ENCODE assay signal across 8 cellular contexts in the genomic region with DNA sequence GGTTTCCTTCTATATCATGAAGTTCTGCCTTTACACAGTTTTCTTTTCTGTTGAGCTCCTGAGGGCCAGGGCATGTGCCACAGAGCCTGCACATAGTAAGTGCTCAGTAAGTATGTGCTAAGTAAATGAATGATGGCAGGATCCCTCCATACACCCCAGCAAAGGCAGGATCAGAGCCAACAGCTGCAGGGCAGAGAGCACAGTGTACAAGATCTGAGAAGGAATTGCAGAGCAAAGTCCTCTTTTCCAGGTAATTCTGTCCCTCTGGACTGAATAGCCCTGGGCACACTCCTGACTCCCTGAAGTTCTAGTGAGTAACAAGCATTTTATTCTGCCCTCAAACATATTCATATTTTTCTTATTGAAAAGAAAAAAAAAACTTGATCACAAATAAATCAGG.
"Had no signal": no experiment of that assay in that cellular context is flagged by ENCODE, and none has a peak within 500 bp of the region (broad histone marks: within the 10 kb centered on the region; RNA-seq: fewer than 3 reads in every experiment).

No MANE protein-coding gene starts in this region.

- H3K27ac ChIP-seq: GM23248 had no signal

- ATAC-seq: HCT116 had no signal

- H3K36me3 ChIP-seq: HAP-1 had no signal

- H3K9me3 ChIP-seq: HAP-1 had no signal

- DNase-seq: GM23248, GOT3, H7, HFFc6, IMR-90 had no signal

- FAIRE-seq: HTR-8/SVneo had no signal

- H2AFZ ChIP-seq: GM23248 had no signal

- H3K4me3 ChIP-seq: GM23248, HAP-1 had no signal

- H3K4me1 ChIP-seq: HAP-1 had no signal
